ENCODE assay signal across 17 cellular contexts in the genomic region with DNA sequence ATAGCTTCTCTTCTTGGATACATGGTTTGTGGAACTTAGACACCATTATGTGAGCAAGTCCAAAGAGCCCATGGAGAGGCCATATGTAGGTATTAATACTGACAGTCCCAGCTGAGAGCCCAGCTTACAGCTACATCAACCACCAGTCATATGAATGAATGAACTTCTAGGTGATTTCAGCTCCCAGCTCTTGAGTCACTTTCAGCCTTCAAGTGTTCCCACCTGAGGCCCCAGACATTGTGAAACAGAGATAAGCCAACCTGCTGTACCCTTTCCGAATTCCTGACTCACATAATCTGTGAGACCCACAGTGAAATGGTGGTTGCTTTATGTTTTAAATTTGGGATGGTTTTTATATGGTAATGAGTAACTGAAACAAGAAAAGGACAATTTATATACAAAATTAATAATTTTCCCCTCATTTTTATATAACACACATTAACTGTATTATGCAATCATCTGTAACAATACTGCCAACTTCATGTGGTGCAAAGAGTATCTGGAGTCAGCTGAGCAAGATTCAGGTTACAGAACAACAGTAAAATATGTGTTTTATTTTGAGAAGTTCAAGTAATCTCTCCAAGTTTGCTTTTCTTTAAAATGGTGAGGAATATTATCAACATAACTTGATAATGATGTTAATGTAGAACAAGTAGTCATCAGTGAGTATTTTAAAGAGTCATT. TPM values are rescaled to one million over a fixed set of nuclear protein-coding genes. Genes with fewer than 3 reads are reported as not detected.
DNase-seq lines count a peak whose midpoint lies in the region; ATAC-seq and TF ChIP-seq lines count a peak whose summit lies in the region.
"Had no signal": no experiment of that assay in that cellular context is flagged by ENCODE, and none has a peak within 500 bp of the region (broad histone marks: within the 10 kb centered on the region; RNA-seq: fewer than 3 reads in every experiment).

No MANE protein-coding gene starts in this region.

- no peak overlapping the region for H3K9ac ChIP-seq in adipocyte (ENCODE audit: low read length)
- H3K9ac ChIP-seq: BLaER1 had no signal

- H3K4me3 ChIP-seq in adipocyte (ENCODE audit: low read length): peak overlapping the region; percentile 3
- H3K4me3 ChIP-seq in uterus: no peak overlapping the region
- H3K4me3 ChIP-seq: BLaER1 had no signal

- DNase-seq in NCI-H82 (lab: John Stamatoyannopoulos, UW): peak; percentile 0
- DNase-seq in NCI-H82 treated with DMSO at 0.1 percent for 48 hours (lab: John Stamatoyannopoulos, UW; ENCODE audit: unreplicated experiment): no peak
- DNase-seq in adipocyte (ENCODE audit: low read depth): peak; percentile 51
- DNase-seq in fibroblast of the conjunctiva (ENCODE audit: low read depth): peak; percentile 14
- no peak for DNase-seq in stimulated activated naive CD8-positive, alpha-beta T cell treated with anti-CD3 and anti-CD28 coated beads, Interleukin-15, Interleukin-2, amounts not matched to agents 100 U/mL and 50 U/mL, for 24 hours
- DNase-seq in uterus: no peak
- DNase-seq in stimulated activated CD4-positive, alpha-beta T cell treated with anti-CD3 and anti-CD28 coated beads, Interleukin-1b, Interleukin-23, amount 100 ng/mL, for 48 hours: no peak
- DNase-seq: 8988T; CD8-positive, alpha-beta memory T cell; DMS79; KBM-7; NCI-H1417 treated with DMSO at 0.1 percent for 48 hours; NCI-H2029 treated with DMSO at 0.1 percent for 48 hours; NCI-H510A treated with DMSO at 0.1 percent for 48 hours; SIG-M5 had no signal

- H3K36me3 ChIP-seq in adipocyte (ENCODE audit: control insufficient read depth, insufficient read depth, low read length, severe bottlenecking) (no peaks in the 10 kb centered on the region), uterus (no peaks in the 10 kb centered on the region)
- H3K36me3 ChIP-seq: BLaER1 had no signal

- no peak for TF ChIP-seq CTCF in uterus (IDR thresholded peaks at IDR 0.05)

- no peak overlapping the region for H3K27ac ChIP-seq in uterus
- H3K27ac ChIP-seq: BLaER1 had no signal

- H3K27me3 ChIP-seq in adipocyte (replicated peaks; ENCODE audit: control insufficient read depth, insufficient read depth, low read length) (no peaks in the 10 kb centered on the region), uterus (no peaks in the 10 kb centered on the region)
- H3K27me3 ChIP-seq: BLaER1 had no signal

- H3K4me1 ChIP-seq in adipocyte (ENCODE audit: control insufficient read depth, insufficient read depth, low read length): peaks cover 12% of the 10 kb centered on the region
- no peaks in the 10 kb centered on the region for H3K4me1 ChIP-seq in uterus
- H3K4me1 ChIP-seq: BLaER1 had no signal

- H3K9me3 ChIP-seq in adipocyte (ENCODE audit: control insufficient read depth, low read length) (no peaks in the 10 kb centered on the region), uterus (no peaks in the 10 kb centered on the region)
- H3K9me3 ChIP-seq: BLaER1 had no signal

- no peak for TF ChIP-seq POLR2A in uterus (IDR thresholded peaks at IDR 0.05)

- ATAC-seq in stimulated activated naive CD8-positive, alpha-beta T cell treated with anti-CD3 and anti-CD28 coated beads, Interleukin-15, Interleukin-2, amounts not matched to agents 100 U/mL and 50 U/mL, for 24 hours: peak; percentile 49
- ATAC-seq in GM18870 (IDR thresholded peaks at IDR 0.05; ENCODE audit: unreplicated experiment): no peak

- intact Hi-C loops in uterus (cut with DNase I; ENCODE audit: low total_unique reads): no loop called here

RNA-seq across cellular contexts. Expression of a gene that starts 27.7 kb away (rescaled TPM):
- total RNA-seq in uterus: 10 to 100 TPM; 12.1 to 27.2 (median 20.8) TPM

Comparison
In these comparisons a context has a peak if more than half of its experiments do, and no peak if none do; other contexts are left out.
1. DNase-seq: peak in NCI-H82 (single experiment), adipocyte (single experiment) and fibroblast of the conjunctiva (single experiment); none in NCI-H82 treated with DMSO at 0.1 percent for 48 hours (single experiment), stimulated activated naive CD8-positive, alpha-beta T cell treated with anti-CD3 and anti-CD28 coated beads, Interleukin-15, Interleukin-2, amounts not matched to agents 100 U/mL and 50 U/mL, for 24 hours (single experiment), uterus (0 of 2) and stimulated activated CD4-positive, alpha-beta T cell treated with anti-CD3 and anti-CD28 coated beads, Interleukin-1b, Interleukin-23, amount 100 ng/mL, for 48 hours (single experiment).